ENCODE assay signal across 18 cellular contexts in genomic region chr6:134840086-134840485, GRCh38.
DNase-seq lines count a peak whose midpoint lies in the region; ATAC-seq and FAIRE-seq lines count a peak whose summit lies in the region.
"Had no signal": no experiment of that assay in that cellular context is flagged by ENCODE, and none has a peak within 500 bp of the region (broad histone marks: within the 10 kb centered on the region; RNA-seq: fewer than 3 reads in every experiment).

No MANE protein-coding gene starts in this region.

- DNase-seq in Caki2 (ENCODE audit: low read depth) (peak; percentile 16), RCC 7860 (ENCODE audit: low spot score) (no peak), SW 1271 (lab: John Stamatoyannopoulos, UW) (no peak), mesenteric fat pad (ENCODE audit: low spot score) (no peak), NCI-H2029 (lab: John Stamatoyannopoulos, UW) (no peak), cortex of kidney (lab: John Stamatoyannopoulos, UW) (no peak)
- DNase-seq: activated CD4-positive, alpha-beta T cell treated with anti-CD3 and anti-CD28 coated beads, Interleukin-2, amount 10 ng/mL, durations not matched to agents 7 days and 5 days; activated T-cell treated with anti-CD3 and anti-CD28 coated beads, Interleukin-2, amount 50 U/mL, for 24 hours; CD8-positive, alpha-beta memory T cell; mesendoderm; MG63; NCI-H2029 treated with DMSO at 0.1 percent for 48 hours; stimulated activated naive CD4-positive, alpha-beta T cell had no signal

- in situ Hi-C loops in Caki2 (cut with HindIII; ENCODE audit: low pct_unique_long_range_greater_than_20kb, low sequenced_read_pairs), result no loop called here

- ATAC-seq in GM19438 (IDR thresholded peaks at IDR 0.05; ENCODE audit: low read depth, unreplicated experiment) (peak; percentile 90), HG02981 (IDR thresholded peaks at IDR 0.05; ENCODE audit: unreplicated experiment) (peak; percentile 89)
- ATAC-seq: gastroesophageal sphincter had no signal

- peak; percentile 45 for FAIRE-seq in RCC 7860 (lab: Jason Lieb, UNC)
- FAIRE-seq: endometrium, G401.6 had no signal
